In the genomic region with DNA sequence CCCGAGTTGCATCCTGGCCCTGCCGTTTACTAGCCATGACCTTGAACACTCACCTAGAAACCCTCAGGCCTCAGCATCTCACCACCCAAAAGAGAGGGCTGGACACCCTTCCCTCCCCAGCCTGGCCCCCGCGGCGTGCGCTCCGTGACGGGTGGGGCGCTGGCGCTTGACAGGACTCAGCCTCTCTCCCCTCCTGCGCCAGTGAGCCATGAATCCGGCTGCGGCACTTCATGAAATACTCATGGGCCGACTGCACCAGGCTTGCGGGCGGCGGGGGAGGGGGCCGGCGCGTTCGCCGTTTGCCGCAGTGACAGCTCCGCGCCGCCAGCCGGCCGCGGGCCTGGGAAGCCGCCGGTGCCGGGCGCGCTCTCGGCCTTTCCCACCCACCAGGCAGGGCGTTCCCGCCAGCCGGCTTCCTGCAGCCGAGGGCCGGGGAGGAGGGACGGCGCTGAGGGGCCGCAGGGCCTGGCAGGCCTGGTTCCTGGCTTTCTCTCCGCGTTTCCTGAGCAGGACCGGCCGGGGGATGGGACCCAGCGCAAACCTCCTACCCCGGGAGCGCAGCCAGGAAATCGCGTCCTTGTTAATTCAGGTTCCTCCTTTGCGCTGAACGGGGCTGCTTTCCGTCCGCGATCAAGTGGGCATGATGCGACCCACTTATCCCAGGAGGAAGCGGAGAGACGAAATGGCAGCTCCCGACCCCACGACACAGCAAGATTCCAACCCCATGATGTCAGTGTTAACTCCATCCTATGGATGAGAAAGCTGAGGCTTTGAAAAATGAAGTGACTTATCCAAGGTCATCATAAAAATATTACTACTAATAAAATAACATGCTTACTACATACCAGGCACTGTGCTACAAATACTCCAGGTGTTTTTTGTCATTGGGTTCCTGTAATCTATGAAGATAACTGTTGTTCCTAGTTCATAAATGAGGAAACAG, we compare ENCODE assay signal across 1 cellular context.
TF ChIP-seq lines count a peak whose summit lies in the region.

No MANE protein-coding gene starts in this region.

TF ChIP-seq in HepG2, 621 proteins besides CTCF, POLR2A, EP300 and RAD21 (continued from another document and continues in another):
- TF ChIP-seq, protein P1, sequence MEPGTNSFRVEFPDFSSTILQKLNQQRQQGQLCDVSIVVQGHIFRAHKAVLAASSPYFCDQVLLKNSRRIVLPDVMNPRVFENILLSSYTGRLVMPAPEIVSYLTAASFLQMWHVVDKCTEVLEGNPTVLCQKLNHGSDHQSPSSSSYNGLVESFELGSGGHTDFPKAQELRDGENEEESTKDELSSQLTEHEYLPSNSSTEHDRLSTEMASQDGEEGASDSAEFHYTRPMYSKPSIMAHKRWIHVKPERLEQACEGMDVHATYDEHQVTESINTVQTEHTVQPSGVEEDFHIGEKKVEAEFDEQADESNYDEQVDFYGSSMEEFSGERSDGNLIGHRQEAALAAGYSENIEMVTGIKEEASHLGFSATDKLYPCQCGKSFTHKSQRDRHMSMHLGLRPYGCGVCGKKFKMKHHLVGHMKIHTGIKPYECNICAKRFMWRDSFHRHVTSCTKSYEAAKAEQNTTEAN (CRISPR knock-in tag; conservative IDR thresholded peaks at IDR 0.05): no peak
- TF ChIP-seq ZNF619 (CRISPR knock-in tag; IDR thresholded peaks at IDR 0.05): no peak
- TF ChIP-seq SP140L (CRISPR knock-in tag; IDR thresholded peaks at IDR 0.05; ENCODE audit: borderline replicate concordance): no peak
- TF ChIP-seq CAMTA2 (CRISPR knock-in tag; IDR thresholded peaks at IDR 0.05; ENCODE audit: borderline replicate concordance): no peak
- TF ChIP-seq, protein P2, sequence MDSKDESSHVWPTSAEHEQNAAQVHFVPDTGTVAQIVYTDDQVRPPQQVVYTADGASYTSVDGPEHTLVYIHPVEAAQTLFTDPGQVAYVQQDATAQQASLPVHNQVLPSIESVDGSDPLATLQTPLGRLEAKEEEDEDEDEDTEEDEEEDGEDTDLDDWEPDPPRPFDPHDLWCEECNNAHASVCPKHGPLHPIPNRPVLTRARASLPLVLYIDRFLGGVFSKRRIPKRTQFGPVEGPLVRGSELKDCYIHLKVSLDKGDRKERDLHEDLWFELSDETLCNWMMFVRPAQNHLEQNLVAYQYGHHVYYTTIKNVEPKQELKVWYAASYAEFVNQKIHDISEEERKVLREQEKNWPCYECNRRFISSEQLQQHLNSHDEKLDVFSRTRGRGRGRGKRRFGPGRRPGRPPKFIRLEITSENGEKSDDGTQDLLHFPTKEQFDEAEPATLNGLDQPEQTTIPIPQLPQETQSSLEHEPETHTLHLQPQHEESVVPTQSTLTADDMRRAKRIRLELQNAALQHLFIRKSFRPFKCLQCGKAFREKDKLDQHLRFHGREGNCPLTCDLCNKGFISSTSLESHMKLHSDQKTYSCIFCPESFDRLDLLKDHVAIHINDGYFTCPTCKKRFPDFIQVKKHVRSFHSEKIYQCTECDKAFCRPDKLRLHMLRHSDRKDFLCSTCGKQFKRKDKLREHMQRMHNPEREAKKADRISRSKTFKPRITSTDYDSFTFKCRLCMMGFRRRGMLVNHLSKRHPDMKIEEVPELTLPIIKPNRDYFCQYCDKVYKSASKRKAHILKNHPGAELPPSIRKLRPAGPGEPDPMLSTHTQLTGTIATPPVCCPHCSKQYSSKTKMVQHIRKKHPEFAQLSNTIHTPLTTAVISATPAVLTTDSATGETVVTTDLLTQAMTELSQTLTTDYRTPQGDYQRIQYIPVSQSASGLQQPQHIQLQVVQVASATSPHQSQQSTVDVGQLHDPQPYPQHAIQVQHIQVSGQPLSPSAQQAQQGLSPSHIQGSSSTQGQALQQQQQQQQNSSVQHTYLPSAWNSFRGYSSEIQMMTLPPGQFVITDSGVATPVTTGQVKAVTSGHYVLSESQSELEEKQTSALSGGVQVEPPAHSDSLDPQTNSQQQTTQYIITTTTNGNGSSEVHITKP (CRISPR knock-in tag; IDR thresholded peaks at IDR 0.05; ENCODE audit: low read depth): no peak
- TF ChIP-seq, protein P3, sequence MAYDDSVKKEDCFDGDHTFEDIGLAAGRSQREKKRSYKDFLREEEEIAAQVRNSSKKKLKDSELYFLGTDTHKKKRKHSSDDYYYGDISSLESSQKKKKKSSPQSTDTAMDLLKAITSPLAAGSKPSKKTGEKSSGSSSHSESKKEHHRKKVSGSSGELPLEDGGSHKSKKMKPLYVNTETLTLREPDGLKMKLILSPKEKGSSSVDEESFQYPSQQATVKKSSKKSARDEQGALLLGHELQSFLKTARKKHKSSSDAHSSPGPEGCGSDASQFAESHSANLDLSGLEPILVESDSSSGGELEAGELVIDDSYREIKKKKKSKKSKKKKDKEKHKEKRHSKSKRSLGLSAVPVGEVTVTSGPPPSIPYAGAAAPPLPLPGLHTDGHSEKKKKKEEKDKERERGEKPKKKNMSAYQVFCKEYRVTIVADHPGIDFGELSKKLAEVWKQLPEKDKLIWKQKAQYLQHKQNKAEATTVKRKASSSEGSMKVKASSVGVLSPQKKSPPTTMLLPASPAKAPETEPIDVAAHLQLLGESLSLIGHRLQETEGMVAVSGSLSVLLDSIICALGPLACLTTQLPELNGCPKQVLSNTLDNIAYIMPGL (CRISPR knock-in tag; IDR thresholded peaks at IDR 0.05; ENCODE audit: borderline replicate concordance in 1 of 2, low read depth in 1 of 2): no peak; a peak in 1 of 4 replicates
- TF ChIP-seq, protein P4, sequence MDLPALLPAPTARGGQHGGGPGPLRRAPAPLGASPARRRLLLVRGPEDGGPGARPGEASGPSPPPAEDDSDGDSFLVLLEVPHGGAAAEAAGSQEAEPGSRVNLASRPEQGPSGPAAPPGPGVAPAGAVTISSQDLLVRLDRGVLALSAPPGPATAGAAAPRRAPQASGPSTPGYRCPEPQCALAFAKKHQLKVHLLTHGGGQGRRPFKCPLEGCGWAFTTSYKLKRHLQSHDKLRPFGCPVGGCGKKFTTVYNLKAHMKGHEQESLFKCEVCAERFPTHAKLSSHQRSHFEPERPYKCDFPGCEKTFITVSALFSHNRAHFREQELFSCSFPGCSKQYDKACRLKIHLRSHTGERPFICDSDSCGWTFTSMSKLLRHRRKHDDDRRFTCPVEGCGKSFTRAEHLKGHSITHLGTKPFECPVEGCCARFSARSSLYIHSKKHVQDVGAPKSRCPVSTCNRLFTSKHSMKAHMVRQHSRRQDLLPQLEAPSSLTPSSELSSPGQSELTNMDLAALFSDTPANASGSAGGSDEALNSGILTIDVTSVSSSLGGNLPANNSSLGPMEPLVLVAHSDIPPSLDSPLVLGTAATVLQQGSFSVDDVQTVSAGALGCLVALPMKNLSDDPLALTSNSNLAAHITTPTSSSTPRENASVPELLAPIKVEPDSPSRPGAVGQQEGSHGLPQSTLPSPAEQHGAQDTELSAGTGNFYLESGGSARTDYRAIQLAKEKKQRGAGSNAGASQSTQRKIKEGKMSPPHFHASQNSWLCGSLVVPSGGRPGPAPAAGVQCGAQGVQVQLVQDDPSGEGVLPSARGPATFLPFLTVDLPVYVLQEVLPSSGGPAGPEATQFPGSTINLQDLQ (CRISPR knock-in tag; IDR thresholded peaks at IDR 0.05): 0 out of 2 replicates have a peak, but pooled peaks have one; percentile 28
- TF ChIP-seq, protein P5, sequence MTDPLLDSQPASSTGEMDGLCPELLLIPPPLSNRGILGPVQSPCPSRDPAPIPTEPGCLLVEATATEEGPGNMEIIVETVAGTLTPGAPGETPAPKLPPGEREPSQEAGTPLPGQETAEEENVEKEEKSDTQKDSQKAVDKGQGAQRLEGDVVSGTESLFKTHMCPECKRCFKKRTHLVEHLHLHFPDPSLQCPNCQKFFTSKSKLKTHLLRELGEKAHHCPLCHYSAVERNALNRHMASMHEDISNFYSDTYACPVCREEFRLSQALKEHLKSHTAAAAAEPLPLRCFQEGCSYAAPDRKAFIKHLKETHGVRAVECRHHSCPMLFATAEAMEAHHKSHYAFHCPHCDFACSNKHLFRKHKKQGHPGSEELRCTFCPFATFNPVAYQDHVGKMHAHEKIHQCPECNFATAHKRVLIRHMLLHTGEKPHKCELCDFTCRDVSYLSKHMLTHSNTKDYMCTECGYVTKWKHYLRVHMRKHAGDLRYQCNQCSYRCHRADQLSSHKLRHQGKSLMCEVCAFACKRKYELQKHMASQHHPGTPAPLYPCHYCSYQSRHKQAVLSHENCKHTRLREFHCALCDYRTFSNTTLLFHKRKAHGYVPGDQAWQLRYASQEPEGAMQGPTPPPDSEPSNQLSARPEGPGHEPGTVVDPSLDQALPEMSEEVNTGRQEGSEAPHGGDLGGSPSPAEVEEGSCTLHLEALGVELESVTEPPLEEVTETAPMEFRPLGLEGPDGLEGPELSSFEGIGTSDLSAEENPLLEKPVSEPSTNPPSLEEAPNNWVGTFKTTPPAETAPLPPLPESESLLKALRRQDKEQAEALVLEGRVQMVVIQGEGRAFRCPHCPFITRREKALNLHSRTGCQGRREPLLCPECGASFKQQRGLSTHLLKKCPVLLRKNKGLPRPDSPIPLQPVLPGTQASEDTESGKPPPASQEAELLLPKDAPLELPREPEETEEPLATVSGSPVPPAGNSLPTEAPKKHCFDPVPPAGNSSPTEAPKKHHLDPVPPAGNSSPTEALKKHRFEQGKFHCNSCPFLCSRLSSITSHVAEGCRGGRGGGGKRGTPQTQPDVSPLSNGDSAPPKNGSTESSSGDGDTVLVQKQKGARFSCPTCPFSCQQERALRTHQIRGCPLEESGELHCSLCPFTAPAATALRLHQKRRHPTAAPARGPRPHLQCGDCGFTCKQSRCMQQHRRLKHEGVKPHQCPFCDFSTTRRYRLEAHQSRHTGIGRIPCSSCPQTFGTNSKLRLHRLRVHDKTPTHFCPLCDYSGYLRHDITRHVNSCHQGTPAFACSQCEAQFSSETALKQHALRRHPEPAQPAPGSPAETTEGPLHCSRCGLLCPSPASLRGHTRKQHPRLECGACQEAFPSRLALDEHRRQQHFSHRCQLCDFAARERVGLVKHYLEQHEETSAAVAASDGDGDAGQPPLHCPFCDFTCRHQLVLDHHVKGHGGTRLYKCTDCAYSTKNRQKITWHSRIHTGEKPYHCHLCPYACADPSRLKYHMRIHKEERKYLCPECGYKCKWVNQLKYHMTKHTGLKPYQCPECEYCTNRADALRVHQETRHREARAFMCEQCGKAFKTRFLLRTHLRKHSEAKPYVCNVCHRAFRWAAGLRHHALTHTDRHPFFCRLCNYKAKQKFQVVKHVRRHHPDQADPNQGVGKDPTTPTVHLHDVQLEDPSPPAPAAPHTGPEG (CRISPR knock-in tag; IDR thresholded peaks at IDR 0.05): no peak
- no peak for TF ChIP-seq ZNF615 (CRISPR knock-in tag; IDR thresholded peaks at IDR 0.05; ENCODE audit: borderline replicate concordance)
- TF ChIP-seq PPARG (CRISPR knock-in tag; conservative IDR thresholded peaks at IDR 0.05): no peak
- no peak for TF ChIP-seq POLR2AphosphoS5 (IDR thresholded peaks at IDR 0.05; ENCODE audit: low read depth, low read length)
- TF ChIP-seq, protein P6, sequence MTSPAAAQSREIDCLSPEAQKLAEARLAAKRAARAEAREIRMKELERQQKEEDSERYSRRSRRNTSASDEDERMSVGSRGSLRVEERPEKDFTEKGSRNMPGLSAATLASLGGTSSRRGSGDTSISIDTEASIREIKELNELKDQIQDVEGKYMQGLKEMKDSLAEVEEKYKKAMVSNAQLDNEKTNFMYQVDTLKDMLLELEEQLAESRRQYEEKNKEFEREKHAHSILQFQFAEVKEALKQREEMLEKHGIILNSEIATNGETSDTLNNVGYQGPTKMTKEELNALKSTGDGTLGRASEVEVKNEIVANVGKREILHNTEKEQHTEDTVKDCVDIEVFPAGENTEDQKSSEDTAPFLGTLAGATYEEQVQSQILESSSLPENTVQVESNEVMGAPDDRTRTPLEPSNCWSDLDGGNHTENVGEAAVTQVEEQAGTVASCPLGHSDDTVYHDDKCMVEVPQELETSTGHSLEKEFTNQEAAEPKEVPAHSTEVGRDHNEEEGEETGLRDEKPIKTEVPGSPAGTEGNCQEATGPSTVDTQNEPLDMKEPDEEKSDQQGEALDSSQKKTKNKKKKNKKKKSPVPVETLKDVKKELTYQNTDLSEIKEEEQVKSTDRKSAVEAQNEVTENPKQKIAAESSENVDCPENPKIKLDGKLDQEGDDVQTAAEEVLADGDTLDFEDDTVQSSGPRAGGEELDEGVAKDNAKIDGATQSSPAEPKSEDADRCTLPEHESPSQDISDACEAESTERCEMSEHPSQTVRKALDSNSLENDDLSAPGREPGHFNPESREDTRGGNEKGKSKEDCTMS (CRISPR knock-in tag; conservative IDR thresholded peaks at IDR 0.05): no peak
- no peak for TF ChIP-seq PAX8 (CRISPR knock-in tag; IDR thresholded peaks at IDR 0.05; ENCODE audit: borderline replicate concordance)
- TF ChIP-seq SOX5 (CRISPR knock-in tag; IDR thresholded peaks at IDR 0.05; ENCODE audit: borderline replicate concordance): no peak
- TF ChIP-seq, protein P7, sequence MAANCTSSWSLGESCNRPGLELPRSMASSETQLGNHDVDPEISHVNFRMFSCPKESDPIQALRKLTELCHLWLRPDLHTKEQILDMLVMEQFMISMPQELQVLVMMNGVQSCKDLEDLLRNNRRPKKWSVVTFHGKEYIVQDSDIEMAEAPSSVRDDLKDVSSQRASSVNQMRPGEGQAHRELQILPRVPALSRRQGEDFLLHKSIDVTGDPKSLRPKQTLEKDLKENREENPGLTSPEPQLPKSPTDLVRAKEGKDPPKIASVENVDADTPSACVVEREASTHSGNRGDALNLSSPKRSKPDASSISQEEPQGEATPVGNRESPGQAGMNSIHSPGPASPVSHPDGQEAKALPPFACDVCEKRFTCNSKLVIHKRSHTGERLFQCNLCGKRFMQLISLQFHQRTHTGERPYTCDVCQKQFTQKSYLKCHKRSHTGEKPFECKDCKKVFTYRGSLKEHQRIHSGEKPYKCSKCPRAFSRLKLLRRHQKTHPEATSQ (CRISPR knock-in tag; IDR thresholded peaks at IDR 0.05; ENCODE audit: borderline replicate concordance): no peak
- TF ChIP-seq ATM (IDR thresholded peaks at IDR 0.05; ENCODE audit: borderline replicate concordance): no peak
- TF ChIP-seq ZNF350 (CRISPR knock-in tag; IDR thresholded peaks at IDR 0.05; ENCODE audit: borderline replicate concordance, low read depth): no peak
- no peak for TF ChIP-seq ZNF30 (CRISPR knock-in tag; IDR thresholded peaks at IDR 0.05)
